In genomic region chr17:18960241-18960665, GRCh38 we compare ENCODE assay signal across 3 cellular contexts.
TF ChIP-seq lines count a peak whose summit lies in the region.

No MANE protein-coding gene starts in this region.

TF ChIP-seq in SK-N-SH, 30 proteins besides CTCF, POLR2A, EP300 and RAD21 (continues in another document):
- TF ChIP-seq, protein P1, sequence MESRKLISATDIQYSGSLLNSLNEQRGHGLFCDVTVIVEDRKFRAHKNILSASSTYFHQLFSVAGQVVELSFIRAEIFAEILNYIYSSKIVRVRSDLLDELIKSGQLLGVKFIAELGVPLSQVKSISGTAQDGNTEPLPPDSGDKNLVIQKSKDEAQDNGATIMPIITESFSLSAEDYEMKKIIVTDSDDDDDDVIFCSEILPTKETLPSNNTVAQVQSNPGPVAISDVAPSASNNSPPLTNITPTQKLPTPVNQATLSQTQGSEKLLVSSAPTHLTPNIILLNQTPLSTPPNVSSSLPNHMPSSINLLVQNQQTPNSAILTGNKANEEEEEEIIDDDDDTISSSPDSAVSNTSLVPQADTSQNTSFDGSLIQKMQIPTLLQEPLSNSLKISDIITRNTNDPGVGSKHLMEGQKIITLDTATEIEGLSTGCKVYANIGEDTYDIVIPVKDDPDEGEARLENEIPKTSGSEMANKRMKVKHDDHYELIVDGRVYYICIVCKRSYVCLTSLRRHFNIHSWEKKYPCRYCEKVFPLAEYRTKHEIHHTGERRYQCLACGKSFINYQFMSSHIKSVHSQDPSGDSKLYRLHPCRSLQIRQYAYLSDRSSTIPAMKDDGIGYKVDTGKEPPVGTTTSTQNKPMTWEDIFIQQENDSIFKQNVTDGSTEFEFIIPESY (IDR thresholded peaks at IDR 0.05; ENCODE audit: borderline replicate concordance, low read depth) = no peak
- TF ChIP-seq REST (IDR thresholded peaks at IDR 0.05; ENCODE audit: low read depth, low read length) (no peak), TAF1 (IDR thresholded peaks at IDR 0.05; ENCODE audit: borderline replicate concordance, low read depth, low read length) (no peak), PBX3 (IDR thresholded peaks at IDR 0.05) (no peak), NRF1 (IDR thresholded peaks at IDR 0.05; ENCODE audit: low read depth, low read length) (no peak), EZH2phosphoT487 (IDR thresholded peaks at IDR 0.05; ENCODE audit: borderline replicate concordance, low read depth) (no peak), RFX5 (IDR thresholded peaks at IDR 0.05; ENCODE audit: low read length) (no peak), FOXJ3 (CRISPR knock-in tag; IDR thresholded peaks at IDR 0.05) (no peak), SIN3A (IDR thresholded peaks at IDR 0.05; ENCODE audit: borderline replicate concordance, low read depth, low read length) (no peak), YY1 (IDR thresholded peaks at IDR 0.05; ENCODE audit: low read depth) (no peak)

TF ChIP-seq in SK-N-SH treated with all-trans-retinoic acid at 6 μM for 48 hours, 23 proteins besides CTCF, POLR2A, EP300 and RAD21:
- TF ChIP-seq ZFP30 (CRISPR knock-in tag; IDR thresholded peaks at IDR 0.05) = no peak
- no peak for TF ChIP-seq CSDC2 (CRISPR knock-in tag; IDR thresholded peaks at IDR 0.05)
- no peak for TF ChIP-seq TSHZ2 (CRISPR knock-in tag; IDR thresholded peaks at IDR 0.05)
- no peak for TF ChIP-seq ZFP3 (CRISPR knock-in tag; IDR thresholded peaks at IDR 0.05)
- no peak for TF ChIP-seq ISL1 (CRISPR knock-in tag; IDR thresholded peaks at IDR 0.05)

TF ChIP-seq in H1, 55 proteins besides CTCF, POLR2A, EP300 and RAD21:
- no peak for TF ChIP-seq CREB1 (IDR thresholded peaks at IDR 0.05)
- no peak for TF ChIP-seq KDM4A (IDR thresholded peaks at IDR 0.05; ENCODE audit: low read depth, low read length, severe bottlenecking)
- TF ChIP-seq KDM5A (IDR thresholded peaks at IDR 0.05; ENCODE audit: low read length) = no peak
- TF ChIP-seq FOSL1 (IDR thresholded peaks at IDR 0.05; ENCODE audit: insufficient read depth, low read depth, low read length) = no peak
